ENCODE assay signal across 8 cellular contexts in the genomic region with DNA sequence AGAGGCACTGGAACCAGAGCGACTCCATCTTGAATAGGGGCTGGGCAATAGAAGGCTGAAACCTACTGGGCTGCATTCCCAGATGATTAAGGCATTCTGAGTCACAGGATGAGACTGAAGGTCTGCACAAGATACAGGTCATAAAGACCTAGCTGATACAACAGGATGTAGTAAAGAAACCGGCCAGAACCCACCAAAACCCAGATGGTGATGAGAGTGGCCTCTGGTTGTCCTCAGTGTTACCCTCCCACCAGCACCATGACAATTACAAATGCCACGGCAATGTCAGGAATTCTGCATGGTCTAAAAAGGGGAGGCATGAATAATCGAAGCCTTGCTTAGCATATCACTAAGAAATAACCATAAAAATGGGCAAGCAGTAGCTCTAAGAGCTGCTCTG.
DNase-seq lines count a peak whose midpoint lies in the region; FAIRE-seq and TF ChIP-seq lines count a peak whose summit lies in the region.
"Not testable (repeated sequence)": the region's sequence is repeated elsewhere in the genome, so short reads cannot be mapped to it uniquely, and the experiment has no call there.

No MANE protein-coding gene starts in this region.

- H3K27me3 ChIP-seq in bronchial epithelial cell (ENCODE audit: control insufficient read depth, insufficient read depth, low read length), result not testable (repeated sequence)

- FAIRE-seq in RCC 7860 (lab: Jason Lieb, UNC); bronchial epithelial cell (lab: Jason Lieb, UNC): not testable (repeated sequence)

- H3K4me3 ChIP-seq in HFF-Myc (replicated peaks; ENCODE audit: low read depth, low read length); bronchial epithelial cell (ENCODE audit: low read depth, low read length): not testable (repeated sequence)

- TF ChIP-seq CTCF in HFF-Myc (IDR thresholded peaks at IDR 0.05; ENCODE audit: low read depth, low read length, missing control alignments); bronchial epithelial cell (IDR thresholded peaks at IDR 0.05; ENCODE audit: insufficient read depth, low read length, severe bottlenecking): not testable (repeated sequence)

- DNase-seq in A172 (ENCODE audit: low spot score) (peak; percentile 57), EL (peak; percentile 86), HFF-Myc (ENCODE audit: extremely low read depth, low read depth) (peak; percentile 33), LHCN-M2 (ENCODE audit: low read depth) (peak; percentile 59), RCC 7860 (ENCODE audit: low spot score) (peak; percentile 65), bronchial epithelial cell (ENCODE audit: low read depth) (peak; percentile 38), fibroblast of peridontal ligament (ENCODE audit: extremely low read depth) (peak; percentile 10), kidney glomerular epithelial cell (lab: John Stamatoyannopoulos, UW) (peak; percentile 1)

- not testable (repeated sequence) for H3K36me3 ChIP-seq in bronchial epithelial cell (ENCODE audit: control insufficient read depth, insufficient read depth, low read length)

Comparison
In these comparisons a context has a peak if more than half of its experiments do, and no peak if none do; other contexts are left out.
1. DNase-seq: peak in every context shown above with its lines; median percentile 86 in EL; 65 in RCC 7860; 59 in LHCN-M2; 57 in A172; 38 in bronchial epithelial cell; 33 in HFF-Myc; 10 in fibroblast of peridontal ligament; 1 in kidney glomerular epithelial cell.